20 cellular contexts compared by ENCODE assay signal in genomic region chr11:134150195-134150903, GRCh38.
DNase-seq lines count a peak whose midpoint lies in the region; ATAC-seq and TF ChIP-seq lines count a peak whose summit lies in the region.
"Had no signal": no experiment of that assay in that cellular context is flagged by ENCODE, and none has a peak within 500 bp of the region (broad histone marks: within the 10 kb centered on the region; RNA-seq: fewer than 3 reads in every experiment).

No MANE protein-coding gene starts in this region.

- DNase-seq in heart left ventricle (peak in 2 of 5 donors; percentile 29 to 43), left ventricle myocardium inferior (no peak), stomach (no peak), NCI-H446 treated with DMSO at 0.1 percent for 48 hours (lab: John Stamatoyannopoulos, UW) (no peak), DMS153 treated with DMSO at 0.1 percent for 48 hours (lab: John Stamatoyannopoulos, UW; ENCODE audit: unreplicated experiment) (no peak)
- no peak for DNase-seq in activated naive CD8-positive, alpha-beta T cell treated with anti-CD3 and anti-CD28 coated beads, Interleukin-2, amount 50 U/mL, for 24 hours
- DNase-seq: activated CD4-positive, alpha-beta T cell treated with anti-CD3 and anti-CD28 coated beads for 1 hour; dermis blood vessel endothelial cell; DMS153; esophagus squamous epithelium; left colon; SIG-M5; stimulated activated CD4-positive, alpha-beta T cell treated with anti-CD3 and anti-CD28 coated beads, Interleukin-15, amount 100 ng/mL, for 24 hours; testis had no signal

- H3K4me3 Mint-ChIP-seq in activated naive CD8-positive, alpha-beta T cell treated with anti-CD3 and anti-CD28 coated beads, Interleukin-2, amount 50 U/mL, for 24 hours, result no peak overlapping the region
- H3K4me3 Mint-ChIP-seq: B cell; brain; T-helper 2 cell treated with Interferon-gamma antibody and Interleukin-4, amounts not matched to agents 5 μg/mL and 100 μg/mL, for 36 hours had no signal

- no peak overlapping the region for H3K4me3 ChIP-seq in heart left ventricle
- H3K4me3 ChIP-seq in left ventricle myocardium inferior, result no peak overlapping the region
- H3K4me3 ChIP-seq in stomach, result no peak overlapping the region
- H3K4me3 ChIP-seq: esophagus squamous epithelium, testis had no signal

- H3K27ac Mint-ChIP-seq in activated naive CD8-positive, alpha-beta T cell treated with anti-CD3 and anti-CD28 coated beads, Interleukin-2, amount 50 U/mL, for 24 hours, result no peak overlapping the region
- H3K27ac Mint-ChIP-seq: B cell; T-helper 2 cell treated with Interferon-gamma antibody and Interleukin-4, amounts not matched to agents 5 μg/mL and 100 μg/mL, for 36 hours had no signal

- H3K27me3 ChIP-seq in heart left ventricle (no peaks in the 10 kb centered on the region), left ventricle myocardium inferior (ENCODE audit: low read depth) (no peaks in the 10 kb centered on the region), layer of hippocampus (ENCODE audit: control insufficient read depth, insufficient read depth, low read length) (no peaks in the 10 kb centered on the region), stomach (no peaks in the 10 kb centered on the region)
- H3K27me3 ChIP-seq: esophagus squamous epithelium, testis had no signal

- peak; percentile 42 for TF ChIP-seq EP300 in stomach (IDR thresholded peaks at IDR 0.05)

- H3K9me3 Mint-ChIP-seq in activated naive CD8-positive, alpha-beta T cell treated with anti-CD3 and anti-CD28 coated beads, Interleukin-2, amount 50 U/mL, for 24 hours, result no peaks in the 10 kb centered on the region
- H3K9me3 Mint-ChIP-seq: brain; T-helper 2 cell treated with Interferon-gamma antibody and Interleukin-4, amounts not matched to agents 5 μg/mL and 100 μg/mL, for 36 hours had no signal

- intact Hi-C loops in heart left ventricle (cut with DNase I), result no loop called here
- intact Hi-C loops in left ventricle myocardium inferior (cut with micrococcal nuclease), result no loop called here
- intact Hi-C loops in stomach (cut with DNase I; ENCODE audit: low total_unique reads), result no loop called here

- TF ChIP-seq CTCF in heart left ventricle (IDR thresholded peaks at IDR 0.05) (no peak), left ventricle myocardium inferior (IDR thresholded peaks at IDR 0.05; ENCODE audit: borderline replicate concordance) (no peak), stomach (IDR thresholded peaks at IDR 0.05) (no peak)

- peaks cover 12% of the 10 kb centered on the region for H3K36me3 Mint-ChIP-seq in activated naive CD8-positive, alpha-beta T cell treated with anti-CD3 and anti-CD28 coated beads, Interleukin-2, amount 50 U/mL, for 24 hours (ENCODE audit: low read depth)

- peaks cover 0 to 6% (median 0%) of the 10 kb centered on the region in 12 donors for H3K4me1 ChIP-seq in heart left ventricle
- no peaks in the 10 kb centered on the region for H3K4me1 ChIP-seq in left ventricle myocardium inferior
- H3K4me1 ChIP-seq in stomach, result peaks cover 0 to 8% (median 0%) of the 10 kb centered on the region in 4 donors
- H3K4me1 ChIP-seq: esophagus squamous epithelium, parathyroid adenoma had no signal

- ATAC-seq in heart left ventricle, result peak; percentile 28 to 81 (median 61)
- ATAC-seq in activated naive CD8-positive, alpha-beta T cell treated with anti-CD3 and anti-CD28 coated beads, Interleukin-2, amount 50 U/mL, for 24 hours, result peak; percentile 38
- no peak for ATAC-seq in GM21786 (IDR thresholded peaks at IDR 0.05; ENCODE audit: unreplicated experiment)
- ATAC-seq: left colon had no signal

- H3K27ac ChIP-seq in heart left ventricle (no peak overlapping the region), left ventricle myocardium inferior (replicated peaks) (no peak overlapping the region), layer of hippocampus (ENCODE audit: low read depth, low read length) (peak overlapping the region; percentile 35), stomach (peak overlapping the region in 1 of 5 donors; percentile 71)
- H3K27ac ChIP-seq: parathyroid adenoma, testis had no signal

- H3K36me3 ChIP-seq in heart left ventricle, result peaks cover 0 to 87% (median 67%) of the 10 kb centered on the region in 9 donors
- H3K36me3 ChIP-seq in left ventricle myocardium inferior, result peaks cover 57% of the 10 kb centered on the region
- peaks cover 12 to 91% (median 86%) of the 10 kb centered on the region in 4 donors for H3K36me3 ChIP-seq in stomach

- TF ChIP-seq POLR2A in heart left ventricle (IDR thresholded peaks at IDR 0.05) (no peak), stomach (IDR thresholded peaks at IDR 0.05) (no peak)

- H3K9me3 ChIP-seq in heart left ventricle (no peaks in the 10 kb centered on the region), left ventricle myocardium inferior (replicated peaks) (no peaks in the 10 kb centered on the region), stomach (no peaks in the 10 kb centered on the region)
- H3K9me3 ChIP-seq: esophagus squamous epithelium, testis had no signal

- H3K4me1 Mint-ChIP-seq in activated naive CD8-positive, alpha-beta T cell treated with anti-CD3 and anti-CD28 coated beads, Interleukin-2, amount 50 U/mL, for 24 hours, result no peaks in the 10 kb centered on the region
- H3K4me1 Mint-ChIP-seq: B cell, brain had no signal

- H3K27me3 Mint-ChIP-seq in activated naive CD8-positive, alpha-beta T cell treated with anti-CD3 and anti-CD28 coated beads, Interleukin-2, amount 50 U/mL, for 24 hours, result no peaks in the 10 kb centered on the region
- H3K27me3 Mint-ChIP-seq: B cell had no signal

- WGBS in heart left ventricle, 4 donors, result 83 to 91% (median 91%) methylated on average over 12 of the region's 12 CpGs
- 87 to 94% (median 92%) methylated on average over 12 of the region's 12 CpGs for WGBS in stomach, 5 donors
